24 cellular contexts compared by ENCODE assay signal in genomic region chr3:129037093-129037419, GRCh38. TPM values are rescaled to one million over a fixed set of nuclear protein-coding genes. Genes with fewer than 3 reads are reported as not detected.
DNase-seq lines count a peak whose midpoint lies in the region; ATAC-seq, FAIRE-seq and TF ChIP-seq lines count a peak whose summit lies in the region.
"Had no signal": no experiment of that assay in that cellular context is flagged by ENCODE, and none has a peak within 500 bp of the region (broad histone marks: within the 10 kb centered on the region; RNA-seq: fewer than 3 reads in every experiment).

No MANE protein-coding gene starts in this region.

- 33% methylated on average over 2 of the region's 2 CpGs for WGBS in SK-N-SH (ENCODE audit: low lambda C conversion rate)
- WGBS in K562 (ENCODE audit: insufficient coverage, low coverage, missing lambda C conversion rate) = 0% methylated on average over 2 of the region's 2 CpGs
- 49 to 92% methylated on average over 2 of the region's 2 CpGs for WGBS in tibial nerve, 2 donors

- no TSS peak for BruUV-seq in K562 (replicated peaks; lab: Mats Ljungman, UMichigan)

- in situ Hi-C loops in K562 (cut with MboI) = no loop called here

- no peaks in the 10 kb centered on the region for H3K36me3 ChIP-seq in SK-N-SH (replicated peaks in 1 of 2; ENCODE audit: control insufficient read depth in 1 of 2, insufficient read depth in 2 of 2, low read length in 1 of 2)
- H3K36me3 ChIP-seq in K562 (ENCODE audit: control insufficient read depth, insufficient read depth, low read length) = no peaks in the 10 kb centered on the region
- no peaks in the 10 kb centered on the region for H3K36me3 ChIP-seq in tibial nerve

- no peaks in the 10 kb centered on the region for H3K79me2 ChIP-seq in SK-N-SH (ENCODE audit: insufficient read depth)
- no peaks in the 10 kb centered on the region for H3K79me2 ChIP-seq in K562 (ENCODE audit: control insufficient read depth, insufficient read depth, low read length)

- H3K9me3 ChIP-seq in SK-N-SH (no peaks in the 10 kb centered on the region), K562 (replicated peaks; ENCODE audit: control insufficient read depth, insufficient read depth, low read depth, low read length) (no peaks in the 10 kb centered on the region), tibial nerve (no peaks in the 10 kb centered on the region)
- H3K9me3 ChIP-seq: A549 had no signal

- DNase-seq in SK-N-SH = peak; percentile 6
- no peak for DNase-seq in K562 (ENCODE audit: extremely low read depth in 1 of 4, low spot score in 3 of 4)
- DNase-seq in posterior vena cava (ENCODE audit: low spot score) = peak; percentile 40
- no peak for DNase-seq in naive thymus-derived CD8-positive, alpha-beta T cell
- no peak for DNase-seq in tibial nerve (ENCODE audit: low spot score in 2 of 2)
- no peak for DNase-seq in glutamatergic neuron
- DNase-seq: AML-193; CD4-positive, alpha-beta memory T cell; DMS153; DMS79; GDM1; GOT3; HFFc6 had no signal

- POLR2A ChIA-PET in SK-N-SH (lab: Yijun Ruan, JAX) (no interaction called here), K562 (lab: Yijun Ruan, JAX) (interaction anchor here (0.6 kb wide), 1 partner anchor 9 kb away, joined by 4 read pairs; no protein-coding TSS in a partner anchor)
- POLR2A ChIA-PET in naive thymus-derived CD8-positive, alpha-beta T cell (lab: Charles Lee) = interaction anchor here (0.6 to 1.7 kb wide), 4 partner anchors 10 to 44 kb away, joined by 4 to 13 read pairs (median 5); no protein-coding TSS in a partner anchor

- H4K20me1 ChIP-seq in SK-N-SH (ENCODE audit: insufficient read depth) (no peaks in the 10 kb centered on the region), K562 (replicated peaks; ENCODE audit: control insufficient read depth, insufficient read depth, low read length) (no peaks in the 10 kb centered on the region)

- no peaks in the 10 kb centered on the region for H3F3A ChIP-seq in SK-N-SH (replicated peaks; ENCODE audit: insufficient read depth)

- peaks cover 16 to 37% (median 23%) of the 10 kb centered on the region in 4 donors for H3K4me1 Mint-ChIP-seq in naive thymus-derived CD8-positive, alpha-beta T cell
- no peaks in the 10 kb centered on the region for H3K4me1 Mint-ChIP-seq in glutamatergic neuron (ENCODE audit: low read depth, unreplicated experiment)

- TF ChIP-seq POLR2A in K562 (conservative IDR thresholded peaks at IDR 0.05) = no peak
- no peak for TF ChIP-seq POLR2A in tibial nerve (IDR thresholded peaks at IDR 0.05)

- H3K4me3 Mint-ChIP-seq in naive thymus-derived CD8-positive, alpha-beta T cell = no peak overlapping the region
- no peak overlapping the region for H3K4me3 Mint-ChIP-seq in glutamatergic neuron (ENCODE audit: unreplicated experiment)
- H3K4me3 Mint-ChIP-seq: CD4-positive, alpha-beta memory T cell; HFFc6; IgD-negative memory B cell had no signal

- ATAC-seq in SK-N-SH treated with all-trans-retinoic acid at 6 μM for 48 hours (no peak), K562 (no peak)
- no peak for ATAC-seq in naive thymus-derived CD8-positive, alpha-beta T cell
- ATAC-seq: A549, HCT116 had no signal

- H2AFZ ChIP-seq in SK-N-SH (ENCODE audit: low read depth) (no peak overlapping the region), K562 (ENCODE audit: low read depth, low read length) (no peak overlapping the region)

- no peak overlapping the region for H3K27ac Mint-ChIP-seq in naive thymus-derived CD8-positive, alpha-beta T cell
- no peak overlapping the region for H3K27ac Mint-ChIP-seq in glutamatergic neuron (ENCODE audit: unreplicated experiment)
- H3K27ac Mint-ChIP-seq: CD4-positive, alpha-beta memory T cell; HFFc6; IgD-negative memory B cell had no signal

- intact Hi-C loops in K562 (cut with micrococcal nuclease) = no loop called here
- intact Hi-C loops in posterior vena cava (cut with DNase I) = loop anchor here in 1 of 2 donors (5.0 kb wide), 1 partner anchor 190 kb away; no protein-coding TSS in a partner anchor

- no peaks in the 10 kb centered on the region for H3K9me2 ChIP-seq in SK-N-SH

- H3K4me1 ChIP-seq in SK-N-SH (ENCODE audit: control insufficient read depth in 1 of 2, insufficient read depth in 2 of 2, low read depth in 1 of 2, low read length in 1 of 2) (peaks cover 0 to 15% of the 10 kb centered on the region in 2 experiments; a peak in 1 of 4 replicates), K562 (replicated peaks in 1 of 2; ENCODE audit: control insufficient read depth in 2 of 2, insufficient read depth in 2 of 2, low read length in 2 of 2) (peaks cover 0 to 15% of the 10 kb centered on the region in 2 experiments; a peak in 2 of 5 replicates), tibial nerve (no peaks in the 10 kb centered on the region)
- H3K4me1 ChIP-seq: A549 had no signal

- TF ChIP-seq RAD21 in SK-N-SH (IDR thresholded peaks at IDR 0.05; ENCODE audit: low read length) (no peak), K562 (CRISPR knock-in tag; conservative IDR thresholded peaks at IDR 0.05 in 1 of 2, IDR thresholded peaks at IDR 0.05 in 1 of 2) (no peak)

- TF ChIP-seq CTCF in SK-N-SH (IDR thresholded peaks at IDR 0.05) (no peak), K562 (IDR thresholded peaks at IDR 0.05 in 2 of 3, conservative IDR thresholded peaks at IDR 0.05 in 1 of 3; ENCODE audit: insufficient read depth in 2 of 3, low read depth in 1 of 3, low read length in 3 of 3) (no peak), tibial nerve (IDR thresholded peaks at IDR 0.05) (no peak), glutamatergic neuron (IDR thresholded peaks at IDR 0.05; ENCODE audit: partially characterized antibody, unreplicated experiment) (no peak)

- H3K9me1 ChIP-seq in K562 (ENCODE audit: control insufficient read depth, insufficient read depth, low read length) = no peaks in the 10 kb centered on the region

- H3K27ac ChIP-seq in SK-N-SH (ENCODE audit: low read depth in 2 of 2, low read length in 1 of 2) (no peak overlapping the region), K562 (ENCODE audit: extremely low read depth, low read depth, low read length) (no peak overlapping the region), tibial nerve (no peak overlapping the region)
- H3K27ac ChIP-seq: 22Rv1, A549, C4-2B had no signal

- H3K9me3 Mint-ChIP-seq in naive thymus-derived CD8-positive, alpha-beta T cell = no peaks in the 10 kb centered on the region
- H3K9me3 Mint-ChIP-seq in glutamatergic neuron (ENCODE audit: unreplicated experiment) = no peaks in the 10 kb centered on the region
- H3K9me3 Mint-ChIP-seq: HFFc6 had no signal

- no peak for TF ChIP-seq EP300 in SK-N-SH (IDR thresholded peaks at IDR 0.05; ENCODE audit: borderline replicate concordance in 1 of 2, low read depth in 1 of 2, low read length in 1 of 2)
- TF ChIP-seq EP300 in K562 (IDR thresholded peaks at IDR 0.05; ENCODE audit: low read length) = no peak
- TF ChIP-seq EP300 in tibial nerve (IDR thresholded peaks at IDR 0.05) = no peak

- CTCF ChIA-PET in SK-N-SH (lab: Yijun Ruan, JAX) = interaction anchor here (0.7 to 8.6 kb wide), 4 partner anchors 10 to 67 kb away, joined by 4 to 64 read pairs (median 8); no protein-coding TSS in a partner anchor
- CTCF ChIA-PET in K562 (lab: Yijun Ruan, JAX; ENCODE audit: low intra/inter-chr PET ratio) = no interaction called here

- H3K4me2 ChIP-seq in SK-N-SH (no peak overlapping the region), K562 (ENCODE audit: insufficient read depth, low read length) (no peak overlapping the region)
- H3K4me2 ChIP-seq: A549 had no signal

- peaks cover 4% of the 10 kb centered on the region; the same call in 1 of the 2 replicates for H3K27me3 ChIP-seq in SK-N-SH (ENCODE audit: insufficient read depth)
- peaks cover 0 to 9% of the 10 kb centered on the region in 2 experiments; a peak in 2 of 5 replicates for H3K27me3 ChIP-seq in K562 (ENCODE audit: control insufficient read depth in 2 of 2, insufficient read depth in 2 of 2, low read length in 2 of 2)
- H3K27me3 ChIP-seq in tibial nerve = peaks cover 0 to 17% of the 10 kb centered on the region in 2 donors

- H3K27me3 Mint-ChIP-seq in naive thymus-derived CD8-positive, alpha-beta T cell = peaks cover 0 to 6% (median 0%) of the 10 kb centered on the region in 5 donors
- H3K27me3 Mint-ChIP-seq in glutamatergic neuron (ENCODE audit: unreplicated experiment) = no peaks in the 10 kb centered on the region

- H3K36me3 Mint-ChIP-seq in naive thymus-derived CD8-positive, alpha-beta T cell = no peaks in the 10 kb centered on the region
- H3K36me3 Mint-ChIP-seq in glutamatergic neuron (ENCODE audit: unreplicated experiment) = peaks cover 8% of the 10 kb centered on the region
- H3K36me3 Mint-ChIP-seq: CD4-positive, alpha-beta memory T cell; IgD-negative memory B cell had no signal

- H3K9ac ChIP-seq in SK-N-SH (no peak overlapping the region), K562 (ENCODE audit: insufficient read depth in 1 of 2, low read depth in 2 of 2, low read length in 2 of 2) (no peak overlapping the region)

- H3K4me3 ChIP-seq in SK-N-SH (ENCODE audit: low read depth in 2 of 2, low read length in 1 of 2) (no peak overlapping the region), K562 (no peak overlapping the region), tibial nerve (no peak overlapping the region)
- H3K4me3 ChIP-seq: A549 had no signal

- no peak for FAIRE-seq in K562 (lab: Jason Lieb, UNC)
- FAIRE-seq: A549, GM12892, HTR-8/SVneo had no signal

RNA-seq across cellular contexts. Expression of gene GP9, which starts 23.5 kb away (rescaled TPM):
- not detected in 2 replicates for polyA plus RNA-seq in SK-N-SH (2012; rRNA removed)
- not detected in 2 replicates for polyA plus RNA-seq in SK-N-SH (2012; cell fraction: cytosol; rRNA removed)
- not detected in 2 replicates for polyA plus RNA-seq in SK-N-SH (2012; cell fraction: nucleus; rRNA removed)
- not detected in 2 replicates for total RNA-seq in K562 (2011; cell fraction: chromatin; rRNA removed; ENCODE audit: low replicate concordance)
- not detected in 2 replicates for total RNA-seq in K562 (2011; cell fraction: nucleolus; rRNA removed)
- total RNA-seq in K562 (2011; cell fraction: nucleoplasm; rRNA removed) = not detected in 2 replicates
- not detected in 2 replicates for total RNA-seq in K562 (2014; rRNA removed)
- not detected in 2 replicates for total RNA-seq in K562 (2014; rRNA removed; fragmentation: Illumina TruSeq; extraction: Trizol)
- total RNA-seq in K562 (2015; rRNA removed; fragmentation: Illumina TruSeq; extraction: Trizol) = not detected in 2 replicates
- total RNA-seq in K562 (2021) = not detected in 2 replicates
- not detected in 2 replicates for polyA plus RNA-seq in K562 (2011; rRNA removed)
- 0.07 TPM in 1 of 2 replicates, not detected in the other for polyA plus RNA-seq in K562 (2011; cell fraction: cytosol; rRNA removed)
- polyA plus RNA-seq in K562 (2011; cell fraction: nucleus; rRNA removed) = not detected in 2 replicates
- polyA plus RNA-seq in K562 (2012) = not detected in 2 replicates
- not detected in 2 replicates for polyA plus RNA-seq in K562 (2014; fragmentation: Illumina TruSeq; extraction: Trizol)
- polyA plus RNA-seq in K562 (2014; fragmentation: Nextera tagmentation; extraction: Ambion mirVana) = not detected
- polyA plus RNA-seq in K562 (2014; rRNA removed) = not detected in 2 replicates
- polyA minus RNA-seq in K562 (2011; rRNA and poly(A)+ RNA removed) = not detected in 2 replicates
- not detected in 2 replicates for polyA minus RNA-seq in K562 (2011; cell fraction: cytosol; rRNA and poly(A)+ RNA removed)
- not detected in 2 replicates for polyA minus RNA-seq in K562 (2011; cell fraction: nucleus; rRNA and poly(A)+ RNA removed)
- total RNA-seq in posterior vena cava = under 1 TPM in 1 of 2 donors, not detected in 1; 0.48 TPM
- not detected for total RNA-seq in naive thymus-derived CD8-positive, alpha-beta T cell
- polyA plus RNA-seq in naive thymus-derived CD8-positive, alpha-beta T cell = not detected
- total RNA-seq in tibial nerve = not detected
- not detected for total RNA-seq in glutamatergic neuron (ENCODE audit: unreplicated experiment)
- total RNA-seq: CD4-positive, alpha-beta memory T cell; Daoy; H7; HFFc6 had no signal
- polyA plus RNA-seq: A549; BJ; CD4-positive, alpha-beta memory T cell had no signal

RNA-seq across cellular contexts. Expression of gene EFCC1, which starts 36.0 kb away (rescaled TPM):
- polyA plus RNA-seq in SK-N-SH (2012; rRNA removed) (not detected in 2 replicates), K562 (2011; rRNA removed) (not detected in 2 replicates), K562 (2014; fragmentation: Illumina TruSeq; extraction: Trizol) (not detected in 2 replicates), K562 (2014; fragmentation: Nextera tagmentation; extraction: Ambion mirVana) (not detected), K562 (2014; rRNA removed) (not detected in 2 replicates)
- not detected in 2 replicates for polyA plus RNA-seq in SK-N-SH (2012; cell fraction: cytosol; rRNA removed)
- polyA plus RNA-seq in SK-N-SH (2012; cell fraction: nucleus; rRNA removed) = not detected in 2 replicates
- not detected in 2 replicates for total RNA-seq in K562 (2011; cell fraction: chromatin; rRNA removed; ENCODE audit: low replicate concordance)
- not detected in 2 replicates for total RNA-seq in K562 (2011; cell fraction: nucleolus; rRNA removed)
- total RNA-seq in K562 (2011; cell fraction: nucleoplasm; rRNA removed) = not detected in 2 replicates
- total RNA-seq in K562 (2014; rRNA removed) (not detected in 2 replicates), K562 (2014; rRNA removed; fragmentation: Illumina TruSeq; extraction: Trizol) (not detected in 2 replicates), K562 (2015; rRNA removed; fragmentation: Illumina TruSeq; extraction: Trizol) (not detected in 2 replicates), K562 (2021) (0.07 TPM in 1 of 2 replicates, not detected in the other), posterior vena cava (1 to 10 TPM; 1.3 to 2.1 TPM), tibial nerve (1 to 10 TPM in 3 of 4 donors, under 1 TPM in 1; 0.22 to 2.1 (median 1.9) TPM), glutamatergic neuron (ENCODE audit: unreplicated experiment) (not detected)
- not detected in 2 replicates for polyA plus RNA-seq in K562 (2011; cell fraction: cytosol; rRNA removed)
- not detected in 2 replicates for polyA plus RNA-seq in K562 (2011; cell fraction: nucleus; rRNA removed)
- not detected in 2 replicates for polyA plus RNA-seq in K562 (2012)
- not detected in 2 replicates for polyA minus RNA-seq in K562 (2011; rRNA and poly(A)+ RNA removed)
- polyA minus RNA-seq in K562 (2011; cell fraction: cytosol; rRNA and poly(A)+ RNA removed) = not detected in 2 replicates
- polyA minus RNA-seq in K562 (2011; cell fraction: nucleus; rRNA and poly(A)+ RNA removed) = not detected in 2 replicates
- total RNA-seq in naive thymus-derived CD8-positive, alpha-beta T cell = under 1 TPM; 0.52 to 0.69 TPM
- under 1 TPM; 0.21 to 0.47 (median 0.32) TPM for polyA plus RNA-seq in naive thymus-derived CD8-positive, alpha-beta T cell
- total RNA-seq: CD4-positive, alpha-beta memory T cell; Daoy; HFFc6 had no signal
- polyA plus RNA-seq: BJ; CD4-positive, alpha-beta memory T cell; IgD-negative memory B cell had no signal

RNA-seq across cellular contexts. Expression of gene CFAP92, which starts 43.2 kb away (rescaled TPM):
- polyA plus RNA-seq in SK-N-SH (2012; rRNA removed) (not detected in 2 replicates), K562 (2011; rRNA removed) (0.05 and 0.06 TPM in 2 replicates), K562 (2014; fragmentation: Illumina TruSeq; extraction: Trizol) (0.14 and 0.36 TPM in 2 replicates), K562 (2014; fragmentation: Nextera tagmentation; extraction: Ambion mirVana) (under 1 TPM; 0.48 to 0.59 TPM), K562 (2014; rRNA removed) (0.23 and 0.36 TPM in 2 replicates)
- 0.04 and 0.07 TPM in 2 replicates for polyA plus RNA-seq in SK-N-SH (2012; cell fraction: cytosol; rRNA removed)
- not detected in 2 replicates for polyA plus RNA-seq in SK-N-SH (2012; cell fraction: nucleus; rRNA removed)
- total RNA-seq in K562 (2011; cell fraction: chromatin; rRNA removed; ENCODE audit: low replicate concordance) = 0.14 TPM in 1 of 2 replicates, not detected in the other
- total RNA-seq in K562 (2011; cell fraction: nucleolus; rRNA removed) = 0.13 TPM in 1 of 2 replicates, not detected in the other
- total RNA-seq in K562 (2011; cell fraction: nucleoplasm; rRNA removed) = not detected in 2 replicates
- total RNA-seq in K562 (2014; rRNA removed) (0.23 and 0.65 TPM in 2 replicates), K562 (2014; rRNA removed; fragmentation: Illumina TruSeq; extraction: Trizol) (0.45 and 0.62 TPM in 2 replicates), K562 (2015; rRNA removed; fragmentation: Illumina TruSeq; extraction: Trizol) (0.19 and 0.47 TPM in 2 replicates), K562 (2021) (0.27 and 0.81 TPM in 2 replicates), posterior vena cava (under 1 TPM; 0.14 to 0.28 TPM), tibial nerve (under 1 TPM in 3 of 4 donors, not detected in 1; 0.22 to 0.78 (median 0.63) TPM), glutamatergic neuron (ENCODE audit: unreplicated experiment) (0.15 TPM)
- polyA plus RNA-seq in K562 (2011; cell fraction: cytosol; rRNA removed) = 0.07 TPM in 1 of 2 replicates, not detected in the other
- 0.08 TPM in 1 of 2 replicates, not detected in the other for polyA plus RNA-seq in K562 (2011; cell fraction: nucleus; rRNA removed)
- polyA plus RNA-seq in K562 (2012) = 0.22 and 0.58 TPM in 2 replicates
- 0.15 TPM in 1 of 2 replicates, not detected in the other for polyA minus RNA-seq in K562 (2011; rRNA and poly(A)+ RNA removed)
- polyA minus RNA-seq in K562 (2011; cell fraction: cytosol; rRNA and poly(A)+ RNA removed) = not detected in 2 replicates
- polyA minus RNA-seq in K562 (2011; cell fraction: nucleus; rRNA and poly(A)+ RNA removed) = 0.22 TPM in 1 of 2 replicates, not detected in the other
- 1 to 10 TPM; 1.7 to 2.0 TPM for total RNA-seq in naive thymus-derived CD8-positive, alpha-beta T cell
- polyA plus RNA-seq in naive thymus-derived CD8-positive, alpha-beta T cell = under 1 TPM; 0.18 to 0.23 (median 0.20) TPM
- total RNA-seq: HFFc6 had no signal
- polyA plus RNA-seq: A549, BJ, IgD-negative memory B cell had no signal

Comparison
In these comparisons a context has a peak if more than half of its experiments do, and no peak if none do; other contexts are left out.
1. DNase-seq: peak in SK-N-SH (single experiment) and posterior vena cava (single experiment); none in K562 (0 of 4), naive thymus-derived CD8-positive, alpha-beta T cell (0 of 10), tibial nerve (0 of 2) and glutamatergic neuron (single experiment).